Comparison of ENCODE assay signal across 23 cellular contexts in genomic region chrX:16873106-16873505, GRCh38. TPM values are rescaled to one million over a fixed set of nuclear protein-coding genes. Genes with fewer than 3 reads are reported as not detected.
A peak's percentile ranks its signal among the peaks of the same experiment; 100 is the strongest.
DNase-seq lines count a peak whose midpoint lies in the region; ATAC-seq and TF ChIP-seq lines count a peak whose summit lies in the region.
"Had no signal": no experiment of that assay in that cellular context is flagged by ENCODE, and none has a peak within 500 bp of the region (broad histone marks: within the 10 kb centered on the region; RNA-seq: fewer than 3 reads in every experiment).

No MANE protein-coding gene starts in this region.

- no peak overlapping the region for H2AFZ ChIP-seq in trophoblast cell (ENCODE audit: insufficient read depth, low read length, poor library complexity)
- H2AFZ ChIP-seq in smooth muscle cell (ENCODE audit: low read depth) = no peak overlapping the region

- no CpG with 5 or more reads among the region's 8 CpGs for WGBS in trophoblast cell (ENCODE audit: extremely low coverage, insufficient coverage, insufficient read length)
- WGBS in smooth muscle cell (ENCODE audit: low lambda C conversion rate) = 92% methylated on average over 8 of the region's 8 CpGs

- no peak overlapping the region for H3K4ac ChIP-seq in trophoblast cell (ENCODE audit: low read depth, low read length)

- H3K36me3 ChIP-seq in trophoblast cell (ENCODE audit: control insufficient read depth in 1 of 2, insufficient read depth in 2 of 2, low read length in 2 of 2) = no peaks in the 10 kb centered on the region
- no peaks in the 10 kb centered on the region for H3K36me3 ChIP-seq in smooth muscle cell (ENCODE audit: low read depth)
- H3K36me3 ChIP-seq: gastroesophageal sphincter, tibial artery had no signal

- H3K9me3 ChIP-seq in trophoblast cell (ENCODE audit: insufficient read depth, low read depth, low read length) (no peaks in the 10 kb centered on the region), smooth muscle cell (replicated peaks; ENCODE audit: low read depth) (no peaks in the 10 kb centered on the region)
- H3K9me3 ChIP-seq: gastroesophageal sphincter, tibial artery had no signal

- DNase-seq in NCI-H2107 treated with DMSO at 0.1 percent for 48 hours (lab: John Stamatoyannopoulos, UW; ENCODE audit: unreplicated experiment) (peak; percentile 32), NCI-H2107 (lab: John Stamatoyannopoulos, UW) (no peak), NCI-H526 treated with DMSO at 0.1 percent for 48 hours (lab: John Stamatoyannopoulos, UW) (peak; percentile 31), astrocyte of the hippocampus (ENCODE audit: low read depth, low spot score) (peak; percentile 14), trophoblast cell (peak; percentile 49 to 85), smooth muscle cell (lab: John Stamatoyannopoulos, UW; ENCODE audit: unreplicated experiment) (no peak), dedifferentiated amniotic fluid mesenchymal stem cell (ENCODE audit: extremely low spot score) (no peak)
- DNase-seq: activated CD4-positive, alpha-beta T cell treated with anti-CD3 and anti-CD28 coated beads for 48 hours; activated CD8-positive, alpha-beta memory T cell treated with anti-CD3 and anti-CD28 coated beads for 24 hours; activated gamma-delta T cell treated with Interleukin-2 at 50 U/mL for 16 hours; activated T-cell treated with anti-CD3 and anti-CD28 coated beads, Interleukin-2, amount 50 U/mL, for 24 hours; CD8-positive, alpha-beta memory T cell; hippocampal formation; immature natural killer cell; mesendoderm; naive B cell; NCI-H1092 treated with DMSO at 0.1 percent for 48 hours; NCI-H524; tibial artery had no signal

- H3F3A ChIP-seq in smooth muscle cell (ENCODE audit: low read depth) = peaks cover 6% of the 10 kb centered on the region

- H3K9ac ChIP-seq in trophoblast cell (ENCODE audit: low read length) (no peak overlapping the region), smooth muscle cell (ENCODE audit: low read depth) (no peak overlapping the region)

- H2BK120ac ChIP-seq in trophoblast cell (ENCODE audit: insufficient read depth, low read length, poor library complexity) = no peak overlapping the region

- no peak overlapping the region for H3K18ac ChIP-seq in trophoblast cell (ENCODE audit: low read length)

- no peak for ATAC-seq in GM18907 (IDR thresholded peaks at IDR 0.05; ENCODE audit: unreplicated experiment)
- ATAC-seq: gastroesophageal sphincter, left lobe of liver had no signal

- H2BK5ac ChIP-seq in trophoblast cell (ENCODE audit: low read depth, low read length, poor library complexity) = no peak overlapping the region

- no peak overlapping the region for H3K27ac ChIP-seq in trophoblast cell (ENCODE audit: low read depth, low read length)
- no peak overlapping the region for H3K27ac ChIP-seq in smooth muscle cell (ENCODE audit: low read depth)
- H3K27ac ChIP-seq: gastroesophageal sphincter, tibial artery had no signal

- no peak overlapping the region for H3K4me2 ChIP-seq in trophoblast cell (ENCODE audit: low read length)
- H3K4me2 ChIP-seq in smooth muscle cell = no peak overlapping the region

- H3K14ac ChIP-seq in trophoblast cell (ENCODE audit: low read length) = no peak overlapping the region

- peaks cover 8% of the 10 kb centered on the region for H3K79me1 ChIP-seq in trophoblast cell (ENCODE audit: low read length)

- H3K23ac ChIP-seq in trophoblast cell (ENCODE audit: low read length) = no peak overlapping the region

- H3K79me2 ChIP-seq in trophoblast cell (ENCODE audit: control insufficient read depth, insufficient read depth, low read length, poor library complexity) (peaks cover 12% of the 10 kb centered on the region), smooth muscle cell (ENCODE audit: low read depth) (peaks cover 15% of the 10 kb centered on the region)

- no peak overlapping the region for H2BK12ac ChIP-seq in trophoblast cell (ENCODE audit: low read length)

- H4K91ac ChIP-seq in trophoblast cell (ENCODE audit: low read depth, low read length) = no peak overlapping the region

- peaks cover 15% of the 10 kb centered on the region for H4K20me1 ChIP-seq in smooth muscle cell (ENCODE audit: low read depth)

- H3K27me3 ChIP-seq in trophoblast cell (ENCODE audit: insufficient read depth, low read length) = no peaks in the 10 kb centered on the region
- peaks cover 34% of the 10 kb centered on the region for H3K27me3 ChIP-seq in smooth muscle cell (ENCODE audit: low read depth)
- H3K27me3 ChIP-seq: gastroesophageal sphincter, tibial artery had no signal

- no peak overlapping the region for H4K8ac ChIP-seq in trophoblast cell (ENCODE audit: low read depth, low read length)

- H3K4me3 ChIP-seq in trophoblast cell (ENCODE audit: low read depth, low read length) (no peak overlapping the region), smooth muscle cell (no peak overlapping the region)
- H3K4me3 ChIP-seq: gastroesophageal sphincter, SK-N-MC, tibial artery had no signal

- H4K12ac ChIP-seq in trophoblast cell (ENCODE audit: low read depth, low read length) = no peak overlapping the region

- H3K4me1 ChIP-seq in trophoblast cell (ENCODE audit: control insufficient read depth in 1 of 2, insufficient read depth in 2 of 2, low read length in 2 of 2) (peaks cover 0 to 4% of the 10 kb centered on the region in 2 experiments), smooth muscle cell (ENCODE audit: low read depth) (peaks cover 27% of the 10 kb centered on the region)

- no peak overlapping the region for H2AK5ac ChIP-seq in trophoblast cell (ENCODE audit: low read length)

- TF ChIP-seq CTCF in smooth muscle cell (IDR thresholded peaks at IDR 0.05; ENCODE audit: borderline replicate concordance, insufficient read depth, poor library complexity, severe bottlenecking) = no peak

RNA-seq across cellular contexts. Expression of gene RBBP7, which starts 2.9 kb away (rescaled TPM):
- polyA plus RNA-seq in trophoblast cell (2013) = 199 and 211 TPM in 2 replicates
- 116 and 117 TPM in 2 replicates for total RNA-seq in smooth muscle cell
- 147 and 171 TPM in 2 replicates for polyA plus RNA-seq in smooth muscle cell

Comparison
In these comparisons a context has a peak if more than half of its experiments do, and no peak if none do; other contexts are left out.
1. DNase-seq: peak in NCI-H2107 treated with DMSO at 0.1 percent for 48 hours (single experiment), NCI-H526 treated with DMSO at 0.1 percent for 48 hours (single experiment), astrocyte of the hippocampus (single experiment) and trophoblast cell (2 of 2); none in NCI-H2107 (single experiment), smooth muscle cell (single experiment) and dedifferentiated amniotic fluid mesenchymal stem cell (single experiment).